ENCODE assay signal across 1 cellular context in genomic region chr15:67834593-67835348, GRCh38.
TF ChIP-seq lines count a peak whose summit lies in the region.

No MANE protein-coding gene starts in this region.

TF ChIP-seq in SK-N-SH, 30 proteins besides CTCF, POLR2A, EP300 and RAD21 (continued from another document):
- TF ChIP-seq USF1 (IDR thresholded peaks at IDR 0.05; ENCODE audit: borderline replicate concordance, low read depth) (no peak), IRF3 (IDR thresholded peaks at IDR 0.05; ENCODE audit: low read depth, low read length) (no peak), MXI1 (IDR thresholded peaks at IDR 0.05; ENCODE audit: low read depth, low read length) (no peak), TEAD4 (IDR thresholded peaks at IDR 0.05; ENCODE audit: borderline replicate concordance, insufficient read depth) (no peak), FOXJ3 (CRISPR knock-in tag; IDR thresholded peaks at IDR 0.05) (no peak), FOXM1 (IDR thresholded peaks at IDR 0.05; ENCODE audit: low read depth) (no peak), PBX3 (IDR thresholded peaks at IDR 0.05) (no peak), YY1 (IDR thresholded peaks at IDR 0.05; ENCODE audit: low read depth) (no peak), NRF1 (IDR thresholded peaks at IDR 0.05; ENCODE audit: low read depth, low read length) (no peak), NFIC (IDR thresholded peaks at IDR 0.05; ENCODE audit: borderline replicate concordance) (no peak), SMC3 (IDR thresholded peaks at IDR 0.05; ENCODE audit: low read depth, low read length) (no peak), FOSL2 (IDR thresholded peaks at IDR 0.05; ENCODE audit: borderline replicate concordance, low read depth) (no peak), TAF1 (IDR thresholded peaks at IDR 0.05; ENCODE audit: borderline replicate concordance, low read depth, low read length) (no peak), REST (IDR thresholded peaks at IDR 0.05; ENCODE audit: low read depth, low read length) (no peak), RFX5 (IDR thresholded peaks at IDR 0.05; ENCODE audit: low read length) (no peak), POLR2AphosphoS5 (IDR thresholded peaks at IDR 0.05; ENCODE audit: low read depth, low read length) (no peak)
